Comparison of ENCODE assay signal across 8 cellular contexts in genomic region chr6:139161169-139161568, GRCh38. TPM values are rescaled to one million over a fixed set of nuclear protein-coding genes. Genes with fewer than 3 reads are reported as not detected.
DNase-seq lines count a peak whose midpoint lies in the region; ATAC-seq, FAIRE-seq and TF ChIP-seq lines count a peak whose summit lies in the region.

No MANE protein-coding gene starts in this region.

- no peaks in the 10 kb centered on the region for H3K36me3 ChIP-seq in A673 (ENCODE audit: insufficient read depth, low read length, poor library complexity, severe bottlenecking)

- H3K4me3 ChIP-seq in A673 (ENCODE audit: low read depth, low read length, poor library complexity, severe bottlenecking): no peak overlapping the region

- H3K4me1 ChIP-seq in A673 (ENCODE audit: insufficient read depth, low read length, poor library complexity, severe bottlenecking): no peaks in the 10 kb centered on the region

- ATAC-seq in GM21529 (IDR thresholded peaks at IDR 0.05; ENCODE audit: unreplicated experiment): peak; percentile 8

- no peak overlapping the region for H3K27ac ChIP-seq in A673 (ENCODE audit: low read depth, low read length, poor library complexity, severe bottlenecking)

- intact Hi-C loops in A673 (cut with micrococcal nuclease; ENCODE audit: unreplicated experiment): no loop called here

- BruUV-seq in A673 (replicated peaks; lab: Mats Ljungman, UMichigan): no TSS peak

- peak; percentile 20 for DNase-seq in AG20443 (ENCODE audit: low spot score)
- DNase-seq in SW480 (ENCODE audit: low spot score): peak; percentile 97
- DNase-seq in effector CD4-positive, alpha-beta T cell: peak; percentile 74
- peak; percentile 60 to 91 (median 84) for DNase-seq in stimulated activated naive CD4-positive, alpha-beta T cell (lab: John Stamatoyannopoulos, UW)
- DNase-seq in hypothalamus (lab: John Stamatoyannopoulos, UW): no peak
- no peak for DNase-seq in D721Med (ENCODE audit: insufficient read length, low spot score)
- DNase-seq in A673 (ENCODE audit: low spot score): no peak

- CTCF ChIA-PET in A673 (lab: Charles Lee): no interaction called here

- POLR2A ChIA-PET in A673 (lab: Charles Lee; ENCODE audit: low non-redundant PET): no interaction called here

- H3K9me3 ChIP-seq in A673 (ENCODE audit: low read depth, low read length, poor library complexity, severe bottlenecking): no peaks in the 10 kb centered on the region

- TF ChIP-seq CTCF in D721Med (IDR thresholded peaks at IDR 0.05; ENCODE audit: insufficient read depth, missing control alignments) (no peak), A673 (conservative IDR thresholded peaks at IDR 0.05; ENCODE audit: low read depth, low read length) (no peak)

- no peaks in the 10 kb centered on the region for H3K27me3 ChIP-seq in A673 (replicated peaks; ENCODE audit: insufficient read depth, low read depth, low read length, poor library complexity)

- FAIRE-seq in D721Med (lab: Jason Lieb, UNC): no peak

RNA-seq across cellular contexts. Expression of gene HECA, which starts 26.3 kb away (rescaled TPM):
- 14.3 and 15.3 TPM in 2 replicates for total RNA-seq in A673 (2021)

Comparison
In these comparisons a context has a peak if more than half of its experiments do, and no peak if none do; other contexts are left out.
1. DNase-seq: peak in AG20443 (single experiment), SW480 (single experiment), effector CD4-positive, alpha-beta T cell (single experiment) and stimulated activated naive CD4-positive, alpha-beta T cell (6 of 6); none in hypothalamus (0 of 51), D721Med (single experiment) and A673 (single experiment).